In the genomic region with DNA sequence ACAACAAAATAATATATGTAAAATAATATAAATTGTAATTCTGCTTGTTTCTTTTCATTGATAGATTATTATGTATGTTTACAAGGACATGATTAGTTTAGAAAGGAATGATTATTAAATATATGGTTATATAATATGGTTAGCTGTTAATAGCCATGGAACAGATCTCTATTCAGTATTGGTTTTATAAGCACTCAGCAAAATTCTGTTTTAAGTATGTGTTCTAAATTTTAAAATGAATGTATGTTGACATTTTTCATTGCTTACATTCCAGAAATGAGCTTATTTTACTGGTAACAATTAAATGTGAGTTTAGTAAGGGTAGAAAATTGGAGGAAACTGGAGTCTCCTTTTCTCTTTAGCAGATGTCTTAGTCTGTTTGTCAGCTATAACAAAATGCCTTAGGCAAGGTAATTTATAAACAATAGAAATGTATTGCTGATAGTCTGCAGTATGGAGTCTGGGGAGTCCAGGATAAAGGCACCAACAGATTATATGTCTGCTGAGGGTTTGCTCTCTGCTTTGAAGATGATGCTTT, we compare ENCODE assay signal across 22 cellular contexts. TPM values are rescaled to one million over a fixed set of nuclear protein-coding genes. Genes with fewer than 3 reads are reported as not detected.
DNase-seq lines count a peak whose midpoint lies in the region; ATAC-seq and TF ChIP-seq lines count a peak whose summit lies in the region.
"Had no signal": no experiment of that assay in that cellular context is flagged by ENCODE, and none has a peak within 500 bp of the region (broad histone marks: within the 10 kb centered on the region; RNA-seq: fewer than 3 reads in every experiment).

No MANE protein-coding gene starts in this region.

- no peak for ATAC-seq in heart left ventricle
- no peak for ATAC-seq in RWPE2 (ENCODE audit: low read depth)
- no peak for ATAC-seq in foreskin keratinocyte
- ATAC-seq in stimulated activated effector memory CD8-positive, alpha-beta T cell treated with anti-CD3 and anti-CD28 coated beads, Interleukin-12 subunit alpha, Interleukin-12 subunit beta, amount 100 ng/mL, for 72 hours: no peak
- no peak for ATAC-seq in upper lobe of left lung (ENCODE audit: low FRiP score in 2 of 2)
- ATAC-seq: activated CD4-positive, alpha-beta T cell treated with anti-CD3 and anti-CD28 coated beads for 36 hours; body of pancreas; naive thymus-derived CD8-positive, alpha-beta T cell; stimulated activated memory B cell treated with anti-CD40 and anti-IgM and Interleukin-4, amounts not matched to agents 10 μg/mL and 1 μg/mL and 100 μg/mL, for 72 hours; T-cell had no signal

- no peaks in the 10 kb centered on the region for H3K27me3 ChIP-seq in left ventricle myocardium inferior (ENCODE audit: low read depth)
- no peaks in the 10 kb centered on the region for H3K27me3 ChIP-seq in heart left ventricle
- no peaks in the 10 kb centered on the region for H3K27me3 ChIP-seq in RWPE2 (ENCODE audit: insufficient read depth, poor library complexity, severe bottlenecking)
- H3K27me3 ChIP-seq in foreskin keratinocyte: no peaks in the 10 kb centered on the region
- no peaks in the 10 kb centered on the region for H3K27me3 ChIP-seq in upper lobe of left lung
- H3K27me3 ChIP-seq: body of pancreas, pancreas, sigmoid colon had no signal

- DNase-seq in left ventricle myocardium inferior (no peak), heart left ventricle (no peak), RWPE2 (ENCODE audit: low spot score) (no peak), foreskin keratinocyte (no peak), GOT3 (lab: John Stamatoyannopoulos, UW) (no peak), mesenteric fat pad (ENCODE audit: low spot score) (no peak), upper lobe of left lung (no peak)
- no peak for DNase-seq in stimulated activated effector memory CD8-positive, alpha-beta T cell treated with anti-CD3 and anti-CD28 coated beads, Interleukin-12 subunit alpha, Interleukin-12 subunit beta, amount 100 ng/mL, for 72 hours (ENCODE audit: low spot score in 2 of 2)
- DNase-seq: activated CD4-positive, alpha-beta T cell treated with anti-CD3 and anti-CD28 coated beads for 36 hours; activated naive CD8-positive, alpha-beta T cell treated with anti-CD3 and anti-CD28 coated beads, Interleukin-2, amount 10 ng/mL, durations not matched to agents 7 days and 5 days; body of pancreas; GF-D8; H9; hypothalamus; Kasumi-1; naive thymus-derived CD8-positive, alpha-beta T cell; NCI-H1092; NCI-H2171 treated with DMSO at 0.1 percent for 48 hours; pancreas; sigmoid colon; T-cell had no signal

- TF ChIP-seq CTCF in left ventricle myocardium inferior (IDR thresholded peaks at IDR 0.05; ENCODE audit: borderline replicate concordance): no peak
- TF ChIP-seq CTCF in heart left ventricle (IDR thresholded peaks at IDR 0.05): no peak
- TF ChIP-seq CTCF in RWPE2 (IDR thresholded peaks at IDR 0.05; ENCODE audit: poor library complexity, severe bottlenecking): no peak
- TF ChIP-seq CTCF in foreskin keratinocyte (conservative IDR thresholded peaks at IDR 0.05): no peak
- no peak for TF ChIP-seq CTCF in upper lobe of left lung (IDR thresholded peaks at IDR 0.05)

- no peaks in the 10 kb centered on the region for H3K9me3 Mint-ChIP-seq in stimulated activated effector memory CD8-positive, alpha-beta T cell treated with anti-CD3 and anti-CD28 coated beads, Interleukin-12 subunit alpha, Interleukin-12 subunit beta, amount 100 ng/mL, for 72 hours
- H3K9me3 Mint-ChIP-seq: activated naive CD8-positive, alpha-beta T cell treated with anti-CD3 and anti-CD28 coated beads, Interleukin-2, amount 10 ng/mL, durations not matched to agents 7 days and 5 days; H9; naive thymus-derived CD8-positive, alpha-beta T cell; stimulated activated memory B cell treated with anti-CD40 and anti-IgM and Interleukin-4, amounts not matched to agents 10 μg/mL and 1 μg/mL and 100 μg/mL, for 72 hours; T-cell had no signal

- H3K4me3 Mint-ChIP-seq in stimulated activated effector memory CD8-positive, alpha-beta T cell treated with anti-CD3 and anti-CD28 coated beads, Interleukin-12 subunit alpha, Interleukin-12 subunit beta, amount 100 ng/mL, for 72 hours: no peak overlapping the region
- H3K4me3 Mint-ChIP-seq: activated CD4-positive, alpha-beta T cell treated with anti-CD3 and anti-CD28 coated beads for 36 hours; activated naive CD8-positive, alpha-beta T cell treated with anti-CD3 and anti-CD28 coated beads, Interleukin-2, amount 10 ng/mL, durations not matched to agents 7 days and 5 days; H9; naive thymus-derived CD8-positive, alpha-beta T cell; stimulated activated memory B cell treated with anti-CD40 and anti-IgM and Interleukin-4, amounts not matched to agents 10 μg/mL and 1 μg/mL and 100 μg/mL, for 72 hours; T-cell had no signal

- H3K27ac Mint-ChIP-seq in stimulated activated effector memory CD8-positive, alpha-beta T cell treated with anti-CD3 and anti-CD28 coated beads, Interleukin-12 subunit alpha, Interleukin-12 subunit beta, amount 100 ng/mL, for 72 hours: peak overlapping the region; percentile 52
- H3K27ac Mint-ChIP-seq: activated CD4-positive, alpha-beta T cell treated with anti-CD3 and anti-CD28 coated beads for 36 hours; activated naive CD8-positive, alpha-beta T cell treated with anti-CD3 and anti-CD28 coated beads, Interleukin-2, amount 10 ng/mL, durations not matched to agents 7 days and 5 days; stimulated activated memory B cell treated with anti-CD40 and anti-IgM and Interleukin-4, amounts not matched to agents 10 μg/mL and 1 μg/mL and 100 μg/mL, for 72 hours had no signal

- H3K4me3 ChIP-seq in left ventricle myocardium inferior (no peak overlapping the region), heart left ventricle (no peak overlapping the region), RWPE2 (ENCODE audit: severe bottlenecking) (no peak overlapping the region), upper lobe of left lung (no peak overlapping the region)
- H3K4me3 ChIP-seq: body of pancreas, pancreas, sigmoid colon had no signal

- peaks cover 72% of the 10 kb centered on the region for H3K4me1 ChIP-seq in left ventricle myocardium inferior
- H3K4me1 ChIP-seq in heart left ventricle: peaks cover 0 to 58% (median 38%) of the 10 kb centered on the region in 12 donors
- peaks cover 44% of the 10 kb centered on the region for H3K4me1 ChIP-seq in RWPE2 (ENCODE audit: insufficient read depth, poor library complexity, severe bottlenecking)
- peaks cover 43% of the 10 kb centered on the region for H3K4me1 ChIP-seq in foreskin keratinocyte
- H3K4me1 ChIP-seq in upper lobe of left lung: peaks cover 15 to 28% (median 21%) of the 10 kb centered on the region in 4 donors

- TF ChIP-seq EP300 in upper lobe of left lung (IDR thresholded peaks at IDR 0.05): no peak

- intact Hi-C loops in left ventricle myocardium inferior (cut with micrococcal nuclease): no loop called here
- intact Hi-C loops in heart left ventricle (cut with DNase I): no loop called here

- H3K36me3 Mint-ChIP-seq in stimulated activated effector memory CD8-positive, alpha-beta T cell treated with anti-CD3 and anti-CD28 coated beads, Interleukin-12 subunit alpha, Interleukin-12 subunit beta, amount 100 ng/mL, for 72 hours: peaks cover 65% of the 10 kb centered on the region

- H3K27ac ChIP-seq in left ventricle myocardium inferior (replicated peaks): peak overlapping the region; percentile 38
- peak overlapping the region in 3 of 12 donors; percentile 0 to 2 (median 1) for H3K27ac ChIP-seq in heart left ventricle
- H3K27ac ChIP-seq in RWPE2 (ENCODE audit: poor library complexity, severe bottlenecking): peak overlapping the region; percentile 83
- peak overlapping the region; percentile 7 for H3K27ac ChIP-seq in foreskin keratinocyte
- H3K27ac ChIP-seq in upper lobe of left lung: no peak overlapping the region
- H3K27ac ChIP-seq: pancreas had no signal

- H3K9me3 ChIP-seq in left ventricle myocardium inferior (replicated peaks) (no peaks in the 10 kb centered on the region), heart left ventricle (no peaks in the 10 kb centered on the region), RWPE2 (ENCODE audit: severe bottlenecking) (no peaks in the 10 kb centered on the region), upper lobe of left lung (no peaks in the 10 kb centered on the region)
- H3K9me3 ChIP-seq: body of pancreas, pancreas, sigmoid colon had no signal

- H3K36me3 ChIP-seq in left ventricle myocardium inferior (peaks cover 5% of the 10 kb centered on the region), heart left ventricle (peaks cover 0 to 5% (median 0%) of the 10 kb centered on the region in 9 donors), RWPE2 (ENCODE audit: low read depth) (peaks cover 25% of the 10 kb centered on the region; the same call in 1 of the 2 replicates), upper lobe of left lung (no peaks in the 10 kb centered on the region)
- H3K36me3 ChIP-seq: pancreas, sigmoid colon had no signal

- H3K4me1 Mint-ChIP-seq in stimulated activated effector memory CD8-positive, alpha-beta T cell treated with anti-CD3 and anti-CD28 coated beads, Interleukin-12 subunit alpha, Interleukin-12 subunit beta, amount 100 ng/mL, for 72 hours: peaks cover 67% of the 10 kb centered on the region

- TF ChIP-seq POLR2A in heart left ventricle (IDR thresholded peaks at IDR 0.05): no peak
- no peak for TF ChIP-seq POLR2A in upper lobe of left lung (IDR thresholded peaks at IDR 0.05)

RNA-seq across cellular contexts. Expression of gene NFAT5, which starts 45.4 kb away (rescaled TPM):
- total RNA-seq in left ventricle myocardium inferior (13.9 TPM), heart left ventricle (10 to 100 TPM; 13.6 to 30.5 (median 23.9) TPM), foreskin keratinocyte (25.4 and 25.5 TPM in 2 replicates), mesenteric fat pad (48.3 TPM), upper lobe of left lung (10 to 100 TPM; 36.0 to 80.7 (median 50.4) TPM)
- polyA plus RNA-seq in heart left ventricle (1 to 10 TPM; 4.9 to 5.8 TPM), foreskin keratinocyte (1.2 and 1.3 TPM in 2 replicates)

Comparison
In these comparisons a context has a peak if more than half of its experiments do, and no peak if none do; other contexts are left out.
1. H3K27ac ChIP-seq: peak in left ventricle myocardium inferior (single experiment), RWPE2 (single experiment) and foreskin keratinocyte (single experiment); none in upper lobe of left lung (0 of 4).